ENCODE assay signal across 9 cellular contexts in the genomic region with DNA sequence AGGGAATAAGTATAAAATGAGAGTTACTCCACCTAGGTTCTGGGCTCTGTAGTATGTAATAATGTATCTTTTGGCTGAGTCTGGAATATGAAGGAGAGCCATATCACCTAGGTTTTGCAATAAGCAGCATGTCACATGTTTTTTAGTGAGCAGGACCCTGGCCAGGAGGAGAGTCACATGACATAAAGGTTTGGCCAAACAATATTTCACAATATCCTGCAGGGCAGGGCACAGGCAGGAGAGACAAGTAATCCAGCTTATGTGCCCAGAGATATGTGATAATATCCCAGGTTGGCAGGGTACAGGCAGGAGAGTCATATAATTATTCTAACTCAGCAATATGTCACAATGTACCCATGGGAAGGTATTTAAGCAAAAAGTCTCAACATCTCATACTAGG.
"Had no signal": no experiment of that assay in that cellular context is flagged by ENCODE, and none has a peak within 500 bp of the region (broad histone marks: within the 10 kb centered on the region; RNA-seq: fewer than 3 reads in every experiment).

No MANE protein-coding gene starts in this region.

- H3K27ac Mint-ChIP-seq: HFFc6, IgD-negative memory B cell had no signal

- H3K27ac ChIP-seq: GM23248, HL-60 had no signal

- H3K36me3 Mint-ChIP-seq: IgD-negative memory B cell had no signal

- ATAC-seq: HCT116, HepG2 had no signal

- H3K9me3 ChIP-seq: HAP-1 had no signal

- H3K4me1 ChIP-seq: HAP-1 had no signal

- DNase-seq: GM23248, GOT3, H7, HFFc6 had no signal

- H3K4me3 ChIP-seq: GM23248, HAP-1 had no signal

- H3K36me3 ChIP-seq: HAP-1 had no signal

- H3K4me1 Mint-ChIP-seq: IgD-negative memory B cell had no signal

- H3K4me3 Mint-ChIP-seq: HFFc6, IgD-negative memory B cell had no signal

- H3K9me3 Mint-ChIP-seq: IgD-negative memory B cell had no signal

- H3K27me3 Mint-ChIP-seq: IgD-negative memory B cell had no signal
